Comparison of ENCODE assay signal across 8 cellular contexts in the genomic region with DNA sequence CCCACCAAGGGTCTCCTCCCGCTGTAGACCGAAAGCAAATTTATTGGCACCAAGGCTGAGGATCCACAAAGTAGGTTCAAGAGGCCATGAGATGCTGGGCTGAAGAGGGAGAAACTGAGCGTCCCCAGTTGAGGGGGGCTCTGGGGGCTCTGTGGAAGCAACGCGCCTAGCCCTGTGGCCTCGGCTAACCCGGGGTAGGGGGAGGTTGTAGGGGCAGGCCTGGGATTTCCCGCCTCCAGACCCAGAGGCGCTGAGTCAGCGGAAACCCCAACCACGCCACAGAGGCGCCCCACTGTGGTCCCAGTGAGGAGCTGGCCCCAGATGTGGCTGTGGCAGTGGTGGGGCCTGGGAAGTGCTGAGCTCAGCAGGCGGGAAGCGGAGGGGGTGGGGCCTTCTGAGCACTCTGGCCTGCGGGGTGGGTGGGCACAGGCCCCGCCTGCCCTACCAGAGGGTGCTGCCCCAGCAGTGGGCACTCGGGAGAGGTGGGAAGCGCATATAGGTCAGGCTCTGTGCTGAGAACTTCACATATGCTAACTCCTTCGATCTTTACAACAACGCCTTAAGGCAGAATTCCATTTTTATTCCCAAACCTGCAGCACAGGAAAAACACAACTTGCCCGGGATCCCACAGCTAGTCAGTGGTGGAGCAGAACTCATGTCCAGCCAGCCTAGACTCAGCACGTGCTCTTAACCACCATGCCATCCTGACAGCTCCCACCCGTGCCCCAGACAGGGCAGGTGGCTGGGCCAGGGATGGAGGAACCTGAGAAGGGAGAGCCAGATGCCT. TPM values are rescaled to one million over a fixed set of nuclear protein-coding genes. Genes with fewer than 3 reads are reported as not detected.
DNase-seq lines count a peak whose midpoint lies in the region; ATAC-seq and TF ChIP-seq lines count a peak whose summit lies in the region.

No MANE protein-coding gene starts in this region.

- H3K27ac ChIP-seq in AG04450 (ENCODE audit: low read depth, low read length) = peak overlapping the region; percentile 78

- DNase-seq in AG04450 (ENCODE audit: low read depth, low spot score) (no peak), HFFc6 (peak; percentile 43), ecto neural progenitor cell (ENCODE audit: low spot score) (peak; percentile 76), midbrain (lab: John Stamatoyannopoulos, UW) (peak; percentile 50), NCI-H1105 treated with DMSO at 0.1 percent for 48 hours (lab: John Stamatoyannopoulos, UW) (no peak)
- DNase-seq in activated CD4-positive, alpha-beta T cell treated with anti-CD3 and anti-CD28 coated beads, Interleukin-2, amount 10 ng/mL, durations not matched to agents 7 days and 5 days = peak; percentile 59
- peak; percentile 47 to 64 for DNase-seq in stimulated activated CD8-positive, alpha-beta memory T cell treated with anti-CD3 and anti-CD28 coated beads, Interleukin-7, amount 100 ng/mL, for 4 hours (ENCODE audit: low read depth in 2 of 2)

- H3K4me3 ChIP-seq in AG04450 (ENCODE audit: low read depth, low read length) = peak overlapping the region; percentile 81

- peaks cover 3% of the 10 kb centered on the region; the same call in 1 of the 2 replicates for H3K36me3 Mint-ChIP-seq in HFFc6 (ENCODE audit: low read depth)
- no peaks in the 10 kb centered on the region for H3K36me3 Mint-ChIP-seq in activated CD4-positive, alpha-beta T cell treated with anti-CD3 and anti-CD28 coated beads, Interleukin-2, amount 10 ng/mL, durations not matched to agents 7 days and 5 days (ENCODE audit: low read depth)

- peak overlapping the region; percentile 84 for H3K4me3 Mint-ChIP-seq in HFFc6
- H3K4me3 Mint-ChIP-seq in activated CD4-positive, alpha-beta T cell treated with anti-CD3 and anti-CD28 coated beads, Interleukin-2, amount 10 ng/mL, durations not matched to agents 7 days and 5 days = no peak overlapping the region

- H3K9me3 Mint-ChIP-seq in HFFc6 = no peaks in the 10 kb centered on the region
- no peaks in the 10 kb centered on the region for H3K9me3 Mint-ChIP-seq in activated CD4-positive, alpha-beta T cell treated with anti-CD3 and anti-CD28 coated beads, Interleukin-2, amount 10 ng/mL, durations not matched to agents 7 days and 5 days

- no peaks in the 10 kb centered on the region for H3K27me3 ChIP-seq in AG04450 (ENCODE audit: control insufficient read depth, insufficient read depth, low read length)

- CTCF ChIA-PET in AG04450 (lab: Charles Lee) = interaction anchor here (0.6 to 3.5 kb wide), 10 partner anchors 10 to 315 kb away, joined by 3 to 41 read pairs (median 4); no protein-coding TSS in a partner anchor
- CTCF ChIA-PET in activated CD4-positive, alpha-beta T cell treated with anti-CD3 and anti-CD28 coated beads, Interleukin-2, amount 10 ng/mL, durations not matched to agents 7 days and 5 days (lab: Charles Lee) = interaction anchor here (1.0 to 1.8 kb wide), 6 partner anchors 10 to 111 kb away, joined by 3 to 6 read pairs (median 4); partner anchors contain the start of gene SPOCD1

- H3K27me3 Mint-ChIP-seq in HFFc6 (ENCODE audit: insufficient read depth) = peaks cover 2% of the 10 kb centered on the region
- H3K27me3 Mint-ChIP-seq in activated CD4-positive, alpha-beta T cell treated with anti-CD3 and anti-CD28 coated beads, Interleukin-2, amount 10 ng/mL, durations not matched to agents 7 days and 5 days = peaks cover 36% of the 10 kb centered on the region

- ATAC-seq in HG02981 (IDR thresholded peaks at IDR 0.05; ENCODE audit: unreplicated experiment) = no peak

- H3K27ac Mint-ChIP-seq in HFFc6 = peak overlapping the region; percentile 90
- no peak overlapping the region for H3K27ac Mint-ChIP-seq in activated CD4-positive, alpha-beta T cell treated with anti-CD3 and anti-CD28 coated beads, Interleukin-2, amount 10 ng/mL, durations not matched to agents 7 days and 5 days

- TF ChIP-seq CTCF in AG04450 (IDR thresholded peaks at IDR 0.05; ENCODE audit: low read depth, low read length) (peak; percentile 40), HFFc6 (IDR thresholded peaks at IDR 0.05) (peak; percentile 68)

- peaks cover 80% of the 10 kb centered on the region for H3K4me1 Mint-ChIP-seq in HFFc6 (ENCODE audit: low read depth)
- peaks cover 24% of the 10 kb centered on the region for H3K4me1 Mint-ChIP-seq in activated CD4-positive, alpha-beta T cell treated with anti-CD3 and anti-CD28 coated beads, Interleukin-2, amount 10 ng/mL, durations not matched to agents 7 days and 5 days

- H3K9me3 ChIP-seq in AG04450 (ENCODE audit: control insufficient read depth, insufficient read depth, low read length) = no peaks in the 10 kb centered on the region; the same call in 1 of the 2 replicates

- POLR2A ChIA-PET in AG04450 (lab: Yijun Ruan, JAX) = interaction anchor here (0.9 to 1.1 kb wide), 4 partner anchors 9 to 41 kb away, joined by 3 read pairs; no protein-coding TSS in a partner anchor
- POLR2A ChIA-PET in activated CD4-positive, alpha-beta T cell treated with anti-CD3 and anti-CD28 coated beads, Interleukin-2, amount 10 ng/mL, durations not matched to agents 7 days and 5 days (lab: Charles Lee) = no interaction called here

RNA-seq across cellular contexts. Expression of gene COL16A1, which starts 1.5 kb away (rescaled TPM):
- 35.4 and 39.5 TPM in 2 replicates for polyA plus RNA-seq in AG04450 (2011; rRNA removed)
- polyA minus RNA-seq in AG04450 (2011; rRNA and poly(A)+ RNA removed) = 47.0 and 64.1 TPM in 2 replicates
- total RNA-seq in HFFc6 (2021; fragmentation: NEBNext Ultra II Directional; extraction: Animal tissue kit (Norgen Biotek cat#: 25700)) = 100 to 1,000 TPM in 1 of 6 experiments, 10 to 100 TPM in 5; 74.1 to 100 (median 87.6) TPM
- not detected for total RNA-seq in activated CD4-positive, alpha-beta T cell treated with anti-CD3 and anti-CD28 coated beads, Interleukin-2, amount 10 ng/mL, durations not matched to agents 7 days and 5 days

RNA-seq across cellular contexts. Expression of gene ADGRB2, which starts 58.9 kb away (rescaled TPM):
- polyA plus RNA-seq in AG04450 (2011; rRNA removed) = 5.4 and 7.2 TPM in 2 replicates
- polyA minus RNA-seq in AG04450 (2011; rRNA and poly(A)+ RNA removed) = 6.6 and 7.8 TPM in 2 replicates
- total RNA-seq in HFFc6 (2021; fragmentation: NEBNext Ultra II Directional; extraction: Animal tissue kit (Norgen Biotek cat#: 25700)) = 1 to 10 TPM; 4.9 to 8.8 (median 6.4) TPM
- under 1 TPM; 0.27 to 0.31 TPM for total RNA-seq in activated CD4-positive, alpha-beta T cell treated with anti-CD3 and anti-CD28 coated beads, Interleukin-2, amount 10 ng/mL, durations not matched to agents 7 days and 5 days

Comparison
In these comparisons a context has a peak if more than half of its experiments do, and no peak if none do; other contexts are left out.
1. DNase-seq: peak in HFFc6 (single experiment), activated CD4-positive, alpha-beta T cell treated with anti-CD3 and anti-CD28 coated beads, Interleukin-2, amount 10 ng/mL, durations not matched to agents 7 days and 5 days (single experiment), ecto neural progenitor cell (single experiment), midbrain (single experiment) and stimulated activated CD8-positive, alpha-beta memory T cell treated with anti-CD3 and anti-CD28 coated beads, Interleukin-7, amount 100 ng/mL, for 4 hours (2 of 2); none in AG04450 (single experiment) and NCI-H1105 treated with DMSO at 0.1 percent for 48 hours (single experiment).
2. RNA of gene COL16A1, which starts 1.5 kb away (total RNA-seq): 74.1 to 100 TPM in HFFc6; not detected in activated CD4-positive, alpha-beta T cell treated with anti-CD3 and anti-CD28 coated beads, Interleukin-2, amount 10 ng/mL, durations not matched to agents 7 days and 5 days; every median in the first group is over 10 times any median in the second.
3. RNA of gene ADGRB2, which starts 58.9 kb away (total RNA-seq): 4.9 to 8.8 TPM in HFFc6; 0.27 to 0.31 TPM in activated CD4-positive, alpha-beta T cell treated with anti-CD3 and anti-CD28 coated beads, Interleukin-2, amount 10 ng/mL, durations not matched to agents 7 days and 5 days; every median in the first group is over 4 times any median in the second.